ENCODE assay signal across 1 cellular context in the genomic region with DNA sequence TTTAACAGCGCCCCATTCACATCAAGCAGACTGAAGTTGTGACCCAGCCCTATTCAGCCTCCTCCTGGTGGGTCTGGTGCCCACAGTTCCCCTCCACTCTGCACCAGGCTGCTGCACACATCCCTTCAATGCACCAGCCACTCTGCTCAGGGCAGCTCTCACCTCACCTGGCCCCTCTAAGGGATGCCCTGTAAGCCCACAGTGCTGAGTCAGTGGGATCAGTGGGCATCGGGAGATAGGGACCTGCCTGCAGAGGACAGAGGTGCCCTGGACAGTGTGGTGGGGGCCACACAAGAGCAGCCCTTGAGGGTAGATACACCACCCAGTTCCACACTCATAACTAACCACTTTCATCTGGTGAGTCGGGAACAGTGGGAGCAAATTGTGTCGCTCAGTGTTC.
TF ChIP-seq lines count a peak whose summit lies in the region.

No MANE protein-coding gene starts in this region.

TF ChIP-seq in HepG2, 621 proteins besides CTCF, POLR2A, EP300 and RAD21:
- no peak for TF ChIP-seq ZNF782 (CRISPR knock-in tag; IDR thresholded peaks at IDR 0.05; ENCODE audit: borderline replicate concordance)
- no peak for TF ChIP-seq CCDC6 (CRISPR knock-in tag; IDR thresholded peaks at IDR 0.05)
- no peak for TF ChIP-seq MLLT10 (CRISPR knock-in tag; IDR thresholded peaks at IDR 0.05)
- TF ChIP-seq DNMT1 (CRISPR knock-in tag; IDR thresholded peaks at IDR 0.05): no peak
- TF ChIP-seq, protein P1, sequence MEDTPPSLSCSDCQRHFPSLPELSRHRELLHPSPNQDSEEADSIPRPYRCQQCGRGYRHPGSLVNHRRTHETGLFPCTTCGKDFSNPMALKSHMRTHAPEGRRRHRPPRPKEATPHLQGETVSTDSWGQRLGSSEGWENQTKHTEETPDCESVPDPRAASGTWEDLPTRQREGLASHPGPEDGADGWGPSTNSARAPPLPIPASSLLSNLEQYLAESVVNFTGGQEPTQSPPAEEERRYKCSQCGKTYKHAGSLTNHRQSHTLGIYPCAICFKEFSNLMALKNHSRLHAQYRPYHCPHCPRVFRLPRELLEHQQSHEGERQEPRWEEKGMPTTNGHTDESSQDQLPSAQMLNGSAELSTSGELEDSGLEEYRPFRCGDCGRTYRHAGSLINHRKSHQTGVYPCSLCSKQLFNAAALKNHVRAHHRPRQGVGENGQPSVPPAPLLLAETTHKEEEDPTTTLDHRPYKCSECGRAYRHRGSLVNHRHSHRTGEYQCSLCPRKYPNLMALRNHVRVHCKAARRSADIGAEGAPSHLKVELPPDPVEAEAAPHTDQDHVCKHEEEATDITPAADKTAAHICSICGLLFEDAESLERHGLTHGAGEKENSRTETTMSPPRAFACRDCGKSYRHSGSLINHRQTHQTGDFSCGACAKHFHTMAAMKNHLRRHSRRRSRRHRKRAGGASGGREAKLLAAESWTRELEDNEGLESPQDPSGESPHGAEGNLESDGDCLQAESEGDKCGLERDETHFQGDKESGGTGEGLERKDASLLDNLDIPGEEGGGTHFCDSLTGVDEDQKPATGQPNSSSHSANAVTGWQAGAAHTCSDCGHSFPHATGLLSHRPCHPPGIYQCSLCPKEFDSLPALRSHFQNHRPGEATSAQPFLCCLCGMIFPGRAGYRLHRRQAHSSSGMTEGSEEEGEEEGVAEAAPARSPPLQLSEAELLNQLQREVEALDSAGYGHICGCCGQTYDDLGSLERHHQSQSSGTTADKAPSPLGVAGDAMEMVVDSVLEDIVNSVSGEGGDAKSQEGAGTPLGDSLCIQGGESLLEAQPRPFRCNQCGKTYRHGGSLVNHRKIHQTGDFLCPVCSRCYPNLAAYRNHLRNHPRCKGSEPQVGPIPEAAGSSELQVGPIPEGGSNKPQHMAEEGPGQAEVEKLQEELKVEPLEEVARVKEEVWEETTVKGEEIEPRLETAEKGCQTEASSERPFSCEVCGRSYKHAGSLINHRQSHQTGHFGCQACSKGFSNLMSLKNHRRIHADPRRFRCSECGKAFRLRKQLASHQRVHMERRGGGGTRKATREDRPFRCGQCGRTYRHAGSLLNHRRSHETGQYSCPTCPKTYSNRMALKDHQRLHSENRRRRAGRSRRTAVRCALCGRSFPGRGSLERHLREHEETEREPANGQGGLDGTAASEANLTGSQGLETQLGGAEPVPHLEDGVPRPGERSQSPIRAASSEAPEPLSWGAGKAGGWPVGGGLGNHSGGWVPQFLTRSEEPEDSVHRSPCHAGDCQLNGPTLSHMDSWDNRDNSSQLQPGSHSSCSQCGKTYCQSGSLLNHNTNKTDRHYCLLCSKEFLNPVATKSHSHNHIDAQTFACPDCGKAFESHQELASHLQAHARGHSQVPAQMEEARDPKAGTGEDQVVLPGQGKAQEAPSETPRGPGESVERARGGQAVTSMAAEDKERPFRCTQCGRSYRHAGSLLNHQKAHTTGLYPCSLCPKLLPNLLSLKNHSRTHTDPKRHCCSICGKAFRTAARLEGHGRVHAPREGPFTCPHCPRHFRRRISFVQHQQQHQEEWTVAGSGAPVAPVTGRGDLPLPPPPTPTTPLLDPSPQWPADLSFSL (CRISPR knock-in tag; IDR thresholded peaks at IDR 0.05): no peak
- no peak for TF ChIP-seq FOXM1 (CRISPR knock-in tag; IDR thresholded peaks at IDR 0.05)
- TF ChIP-seq REL (CRISPR knock-in tag; conservative IDR thresholded peaks at IDR 0.05): no peak
- TF ChIP-seq SOX6 (IDR thresholded peaks at IDR 0.05): no peak
- no peak for TF ChIP-seq SOX6 (CRISPR knock-in tag; IDR thresholded peaks at IDR 0.05)
- TF ChIP-seq SAFB2 (CRISPR knock-in tag; IDR thresholded peaks at IDR 0.05; ENCODE audit: borderline replicate concordance, low read depth): no peak
- TF ChIP-seq, protein P2, sequence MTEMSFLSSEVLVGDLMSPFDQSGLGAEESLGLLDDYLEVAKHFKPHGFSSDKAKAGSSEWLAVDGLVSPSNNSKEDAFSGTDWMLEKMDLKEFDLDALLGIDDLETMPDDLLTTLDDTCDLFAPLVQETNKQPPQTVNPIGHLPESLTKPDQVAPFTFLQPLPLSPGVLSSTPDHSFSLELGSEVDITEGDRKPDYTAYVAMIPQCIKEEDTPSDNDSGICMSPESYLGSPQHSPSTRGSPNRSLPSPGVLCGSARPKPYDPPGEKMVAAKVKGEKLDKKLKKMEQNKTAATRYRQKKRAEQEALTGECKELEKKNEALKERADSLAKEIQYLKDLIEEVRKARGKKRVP (CRISPR knock-in tag; IDR thresholded peaks at IDR 0.05): no peak
- no peak for TF ChIP-seq BRCA1 (CRISPR knock-in tag; IDR thresholded peaks at IDR 0.05)
- TF ChIP-seq, protein P3, sequence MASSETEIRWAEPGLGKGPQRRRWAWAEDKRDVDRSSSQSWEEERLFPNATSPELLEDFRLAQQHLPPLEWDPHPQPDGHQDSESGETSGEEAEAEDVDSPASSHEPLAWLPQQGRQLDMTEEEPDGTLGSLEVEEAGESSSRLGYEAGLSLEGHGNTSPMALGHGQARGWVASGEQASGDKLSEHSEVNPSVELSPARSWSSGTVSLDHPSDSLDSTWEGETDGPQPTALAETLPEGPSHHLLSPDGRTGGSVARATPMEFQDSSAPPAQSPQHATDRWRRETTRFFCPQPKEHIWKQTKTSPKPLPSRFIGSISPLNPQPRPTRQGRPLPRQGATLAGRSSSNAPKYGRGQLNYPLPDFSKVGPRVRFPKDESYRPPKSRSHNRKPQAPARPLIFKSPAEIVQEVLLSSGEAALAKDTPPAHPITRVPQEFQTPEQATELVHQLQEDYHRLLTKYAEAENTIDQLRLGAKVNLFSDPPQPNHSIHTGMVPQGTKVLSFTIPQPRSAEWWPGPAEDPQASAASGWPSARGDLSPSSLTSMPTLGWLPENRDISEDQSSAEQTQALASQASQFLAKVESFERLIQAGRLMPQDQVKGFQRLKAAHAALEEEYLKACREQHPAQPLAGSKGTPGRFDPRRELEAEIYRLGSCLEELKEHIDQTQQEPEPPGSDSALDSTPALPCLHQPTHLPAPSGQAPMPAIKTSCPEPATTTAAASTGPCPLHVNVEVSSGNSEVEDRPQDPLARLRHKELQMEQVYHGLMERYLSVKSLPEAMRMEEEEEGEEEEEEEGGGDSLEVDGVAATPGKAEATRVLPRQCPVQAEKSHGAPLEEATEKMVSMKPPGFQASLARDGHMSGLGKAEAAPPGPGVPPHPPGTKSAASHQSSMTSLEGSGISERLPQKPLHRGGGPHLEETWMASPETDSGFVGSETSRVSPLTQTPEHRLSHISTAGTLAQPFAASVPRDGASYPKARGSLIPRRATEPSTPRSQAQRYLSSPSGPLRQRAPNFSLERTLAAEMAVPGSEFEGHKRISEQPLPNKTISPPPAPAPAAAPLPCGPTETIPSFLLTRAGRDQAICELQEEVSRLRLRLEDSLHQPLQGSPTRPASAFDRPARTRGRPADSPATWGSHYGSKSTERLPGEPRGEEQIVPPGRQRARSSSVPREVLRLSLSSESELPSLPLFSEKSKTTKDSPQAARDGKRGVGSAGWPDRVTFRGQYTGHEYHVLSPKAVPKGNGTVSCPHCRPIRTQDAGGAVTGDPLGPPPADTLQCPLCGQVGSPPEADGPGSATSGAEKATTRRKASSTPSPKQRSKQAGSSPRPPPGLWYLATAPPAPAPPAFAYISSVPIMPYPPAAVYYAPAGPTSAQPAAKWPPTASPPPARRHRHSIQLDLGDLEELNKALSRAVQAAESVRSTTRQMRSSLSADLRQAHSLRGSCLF (CRISPR knock-in tag; IDR thresholded peaks at IDR 0.05; ENCODE audit: borderline replicate concordance): no peak
- no peak for TF ChIP-seq ETV6 (CRISPR knock-in tag; conservative IDR thresholded peaks at IDR 0.05)
- TF ChIP-seq, protein P4, sequence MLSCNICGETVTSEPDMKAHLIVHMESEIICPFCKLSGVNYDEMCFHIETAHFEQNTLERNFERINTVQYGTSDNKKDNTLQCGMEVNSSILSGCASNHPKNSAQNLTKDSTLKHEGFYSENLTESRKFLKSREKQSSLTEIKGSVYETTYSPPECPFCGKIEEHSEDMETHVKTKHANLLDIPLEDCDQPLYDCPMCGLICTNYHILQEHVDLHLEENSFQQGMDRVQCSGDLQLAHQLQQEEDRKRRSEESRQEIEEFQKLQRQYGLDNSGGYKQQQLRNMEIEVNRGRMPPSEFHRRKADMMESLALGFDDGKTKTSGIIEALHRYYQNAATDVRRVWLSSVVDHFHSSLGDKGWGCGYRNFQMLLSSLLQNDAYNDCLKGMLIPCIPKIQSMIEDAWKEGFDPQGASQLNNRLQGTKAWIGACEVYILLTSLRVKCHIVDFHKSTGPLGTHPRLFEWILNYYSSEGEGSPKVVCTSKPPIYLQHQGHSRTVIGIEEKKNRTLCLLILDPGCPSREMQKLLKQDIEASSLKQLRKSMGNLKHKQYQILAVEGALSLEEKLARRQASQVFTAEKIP (CRISPR knock-in tag; IDR thresholded peaks at IDR 0.05; ENCODE audit: borderline replicate concordance): no peak
- no peak for TF ChIP-seq ZNF432 (CRISPR knock-in tag; IDR thresholded peaks at IDR 0.05; ENCODE audit: borderline replicate concordance)
- TF ChIP-seq ZNF33B (CRISPR knock-in tag; IDR thresholded peaks at IDR 0.05): no peak
